2 cellular contexts compared by ENCODE assay signal in the genomic region with DNA sequence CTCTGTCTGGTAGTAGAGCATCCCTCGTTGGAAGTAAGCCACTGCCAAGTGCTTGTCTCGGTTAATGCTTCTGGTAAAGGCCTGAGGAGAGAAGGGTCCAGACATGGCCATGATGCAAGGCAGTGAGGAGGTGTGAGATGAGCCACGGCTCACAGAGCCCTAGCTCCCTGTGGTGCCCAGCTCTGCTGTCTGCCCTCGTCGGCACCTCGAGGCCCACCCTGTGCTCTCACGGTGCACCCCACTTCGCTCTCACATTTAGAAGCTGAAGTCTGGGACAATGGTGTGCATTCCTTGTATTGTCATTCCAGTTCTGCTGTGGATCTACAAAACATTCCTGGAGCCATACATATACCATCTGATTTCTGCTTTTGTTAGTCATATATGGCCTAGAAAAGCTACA.
A peak's percentile ranks its signal among the peaks of the same experiment; 100 is the strongest.
TF ChIP-seq lines count a peak whose summit lies in the region.

No MANE protein-coding gene starts in this region.

TF ChIP-seq in IMR-90, 13 proteins besides CTCF, POLR2A, EP300 and RAD21:
- TF ChIP-seq, protein P1, sequence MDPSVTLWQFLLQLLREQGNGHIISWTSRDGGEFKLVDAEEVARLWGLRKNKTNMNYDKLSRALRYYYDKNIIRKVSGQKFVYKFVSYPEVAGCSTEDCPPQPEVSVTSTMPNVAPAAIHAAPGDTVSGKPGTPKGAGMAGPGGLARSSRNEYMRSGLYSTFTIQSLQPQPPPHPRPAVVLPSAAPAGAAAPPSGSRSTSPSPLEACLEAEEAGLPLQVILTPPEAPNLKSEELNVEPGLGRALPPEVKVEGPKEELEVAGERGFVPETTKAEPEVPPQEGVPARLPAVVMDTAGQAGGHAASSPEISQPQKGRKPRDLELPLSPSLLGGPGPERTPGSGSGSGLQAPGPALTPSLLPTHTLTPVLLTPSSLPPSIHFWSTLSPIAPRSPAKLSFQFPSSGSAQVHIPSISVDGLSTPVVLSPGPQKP (IDR thresholded peaks at IDR 0.05; ENCODE audit: borderline replicate concordance, low read depth, low read length): no peak
- TF ChIP-seq, protein P2, sequence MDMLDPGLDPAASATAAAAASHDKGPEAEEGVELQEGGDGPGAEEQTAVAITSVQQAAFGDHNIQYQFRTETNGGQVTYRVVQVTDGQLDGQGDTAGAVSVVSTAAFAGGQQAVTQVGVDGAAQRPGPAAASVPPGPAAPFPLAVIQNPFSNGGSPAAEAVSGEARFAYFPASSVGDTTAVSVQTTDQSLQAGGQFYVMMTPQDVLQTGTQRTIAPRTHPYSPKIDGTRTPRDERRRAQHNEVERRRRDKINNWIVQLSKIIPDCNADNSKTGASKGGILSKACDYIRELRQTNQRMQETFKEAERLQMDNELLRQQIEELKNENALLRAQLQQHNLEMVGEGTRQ (IDR thresholded peaks at IDR 0.05; ENCODE audit: low read depth, low read length): no peak
- TF ChIP-seq NFE2L2 (IDR thresholded peaks at IDR 0.05; ENCODE audit: low read depth, low read length) (no peak), FOS (IDR thresholded peaks at IDR 0.05; ENCODE audit: low read depth, low read length) (no peak), BHLHE40 (IDR thresholded peaks at IDR 0.05; ENCODE audit: low read depth, low read length) (no peak), CHD1 (IDR thresholded peaks at IDR 0.05; ENCODE audit: low read depth, low read length) (no peak), MAZ (IDR thresholded peaks at IDR 0.05; ENCODE audit: borderline replicate concordance, low read depth, low read length) (no peak), MXI1 (IDR thresholded peaks at IDR 0.05; ENCODE audit: borderline replicate concordance, low read depth, low read length) (no peak), RCOR1 (IDR thresholded peaks at IDR 0.05; ENCODE audit: insufficient replicate concordance, low read length) (no peak), SMC3 (IDR thresholded peaks at IDR 0.05; ENCODE audit: low read depth, low read length) (no peak), MAFK (IDR thresholded peaks at IDR 0.05; ENCODE audit: low read depth, low read length) (no peak), CEBPB (IDR thresholded peaks at IDR 0.05; ENCODE audit: low read depth, low read length) (no peak), RFX5 (IDR thresholded peaks at IDR 0.05; ENCODE audit: low read depth, low read length) (no peak)

TF ChIP-seq in H1, 55 proteins besides CTCF, POLR2A, EP300 and RAD21:
- 0 out of 2 replicates have a peak, but pooled peaks have one; percentile 27 for TF ChIP-seq TEAD4 (IDR thresholded peaks at IDR 0.05; ENCODE audit: low read depth, low read length)
- no peak for TF ChIP-seq FOSL1 (IDR thresholded peaks at IDR 0.05; ENCODE audit: insufficient read depth, low read depth, low read length)
